In the genomic region with DNA sequence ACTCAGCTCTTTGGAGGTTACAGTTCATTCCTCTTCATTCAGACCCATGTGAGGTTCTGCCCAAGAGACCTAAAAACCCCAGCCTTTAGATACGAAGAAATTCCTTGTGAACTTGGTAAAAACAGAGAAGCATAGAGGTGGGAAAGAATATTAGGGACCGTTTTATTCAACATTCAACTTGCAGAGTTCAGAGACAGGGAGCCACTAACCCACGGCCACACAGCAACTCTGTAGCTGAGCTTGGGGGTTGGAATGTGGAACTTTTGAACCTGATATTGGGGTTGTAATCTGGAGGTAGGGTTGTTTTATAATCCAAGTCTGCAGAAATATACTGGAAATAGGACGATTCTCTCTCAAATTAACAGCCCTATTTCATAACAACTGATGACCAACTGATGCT, we compare ENCODE assay signal across 2 cellular contexts.
TF ChIP-seq lines count a peak whose summit lies in the region.

No MANE protein-coding gene starts in this region.

TF ChIP-seq in WTC11, 78 proteins besides CTCF, POLR2A, EP300 and RAD21 (continues in another document):
- no peak for TF ChIP-seq GTF2I (CRISPR knock-in tag; conservative IDR thresholded peaks at IDR 0.05)
- TF ChIP-seq, protein P1, sequence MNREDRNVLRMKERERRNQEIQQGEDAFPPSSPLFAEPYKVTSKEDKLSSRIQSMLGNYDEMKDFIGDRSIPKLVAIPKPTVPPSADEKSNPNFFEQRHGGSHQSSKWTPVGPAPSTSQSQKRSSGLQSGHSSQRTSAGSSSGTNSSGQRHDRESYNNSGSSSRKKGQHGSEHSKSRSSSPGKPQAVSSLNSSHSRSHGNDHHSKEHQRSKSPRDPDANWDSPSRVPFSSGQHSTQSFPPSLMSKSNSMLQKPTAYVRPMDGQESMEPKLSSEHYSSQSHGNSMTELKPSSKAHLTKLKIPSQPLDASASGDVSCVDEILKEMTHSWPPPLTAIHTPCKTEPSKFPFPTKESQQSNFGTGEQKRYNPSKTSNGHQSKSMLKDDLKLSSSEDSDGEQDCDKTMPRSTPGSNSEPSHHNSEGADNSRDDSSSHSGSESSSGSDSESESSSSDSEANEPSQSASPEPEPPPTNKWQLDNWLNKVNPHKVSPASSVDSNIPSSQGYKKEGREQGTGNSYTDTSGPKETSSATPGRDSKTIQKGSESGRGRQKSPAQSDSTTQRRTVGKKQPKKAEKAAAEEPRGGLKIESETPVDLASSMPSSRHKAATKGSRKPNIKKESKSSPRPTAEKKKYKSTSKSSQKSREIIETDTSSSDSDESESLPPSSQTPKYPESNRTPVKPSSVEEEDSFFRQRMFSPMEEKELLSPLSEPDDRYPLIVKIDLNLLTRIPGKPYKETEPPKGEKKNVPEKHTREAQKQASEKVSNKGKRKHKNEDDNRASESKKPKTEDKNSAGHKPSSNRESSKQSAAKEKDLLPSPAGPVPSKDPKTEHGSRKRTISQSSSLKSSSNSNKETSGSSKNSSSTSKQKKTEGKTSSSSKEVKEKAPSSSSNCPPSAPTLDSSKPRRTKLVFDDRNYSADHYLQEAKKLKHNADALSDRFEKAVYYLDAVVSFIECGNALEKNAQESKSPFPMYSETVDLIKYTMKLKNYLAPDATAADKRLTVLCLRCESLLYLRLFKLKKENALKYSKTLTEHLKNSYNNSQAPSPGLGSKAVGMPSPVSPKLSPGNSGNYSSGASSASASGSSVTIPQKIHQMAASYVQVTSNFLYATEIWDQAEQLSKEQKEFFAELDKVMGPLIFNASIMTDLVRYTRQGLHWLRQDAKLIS (CRISPR knock-in tag; IDR thresholded peaks at IDR 0.05; ENCODE audit: borderline replicate concordance), result no peak
- TF ChIP-seq NR2C2 (CRISPR knock-in tag; IDR thresholded peaks at IDR 0.05), result no peak
- TF ChIP-seq, protein P2, sequence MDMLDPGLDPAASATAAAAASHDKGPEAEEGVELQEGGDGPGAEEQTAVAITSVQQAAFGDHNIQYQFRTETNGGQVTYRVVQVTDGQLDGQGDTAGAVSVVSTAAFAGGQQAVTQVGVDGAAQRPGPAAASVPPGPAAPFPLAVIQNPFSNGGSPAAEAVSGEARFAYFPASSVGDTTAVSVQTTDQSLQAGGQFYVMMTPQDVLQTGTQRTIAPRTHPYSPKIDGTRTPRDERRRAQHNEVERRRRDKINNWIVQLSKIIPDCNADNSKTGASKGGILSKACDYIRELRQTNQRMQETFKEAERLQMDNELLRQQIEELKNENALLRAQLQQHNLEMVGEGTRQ (CRISPR knock-in tag; IDR thresholded peaks at IDR 0.05), result no peak
- TF ChIP-seq, protein P3, sequence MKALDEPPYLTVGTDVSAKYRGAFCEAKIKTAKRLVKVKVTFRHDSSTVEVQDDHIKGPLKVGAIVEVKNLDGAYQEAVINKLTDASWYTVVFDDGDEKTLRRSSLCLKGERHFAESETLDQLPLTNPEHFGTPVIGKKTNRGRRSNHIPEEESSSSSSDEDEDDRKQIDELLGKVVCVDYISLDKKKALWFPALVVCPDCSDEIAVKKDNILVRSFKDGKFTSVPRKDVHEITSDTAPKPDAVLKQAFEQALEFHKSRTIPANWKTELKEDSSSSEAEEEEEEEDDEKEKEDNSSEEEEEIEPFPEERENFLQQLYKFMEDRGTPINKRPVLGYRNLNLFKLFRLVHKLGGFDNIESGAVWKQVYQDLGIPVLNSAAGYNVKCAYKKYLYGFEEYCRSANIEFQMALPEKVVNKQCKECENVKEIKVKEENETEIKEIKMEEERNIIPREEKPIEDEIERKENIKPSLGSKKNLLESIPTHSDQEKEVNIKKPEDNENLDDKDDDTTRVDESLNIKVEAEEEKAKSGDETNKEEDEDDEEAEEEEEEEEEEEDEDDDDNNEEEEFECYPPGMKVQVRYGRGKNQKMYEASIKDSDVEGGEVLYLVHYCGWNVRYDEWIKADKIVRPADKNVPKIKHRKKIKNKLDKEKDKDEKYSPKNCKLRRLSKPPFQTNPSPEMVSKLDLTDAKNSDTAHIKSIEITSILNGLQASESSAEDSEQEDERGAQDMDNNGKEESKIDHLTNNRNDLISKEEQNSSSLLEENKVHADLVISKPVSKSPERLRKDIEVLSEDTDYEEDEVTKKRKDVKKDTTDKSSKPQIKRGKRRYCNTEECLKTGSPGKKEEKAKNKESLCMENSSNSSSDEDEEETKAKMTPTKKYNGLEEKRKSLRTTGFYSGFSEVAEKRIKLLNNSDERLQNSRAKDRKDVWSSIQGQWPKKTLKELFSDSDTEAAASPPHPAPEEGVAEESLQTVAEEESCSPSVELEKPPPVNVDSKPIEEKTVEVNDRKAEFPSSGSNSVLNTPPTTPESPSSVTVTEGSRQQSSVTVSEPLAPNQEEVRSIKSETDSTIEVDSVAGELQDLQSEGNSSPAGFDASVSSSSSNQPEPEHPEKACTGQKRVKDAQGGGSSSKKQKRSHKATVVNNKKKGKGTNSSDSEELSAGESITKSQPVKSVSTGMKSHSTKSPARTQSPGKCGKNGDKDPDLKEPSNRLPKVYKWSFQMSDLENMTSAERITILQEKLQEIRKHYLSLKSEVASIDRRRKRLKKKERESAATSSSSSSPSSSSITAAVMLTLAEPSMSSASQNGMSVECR (CRISPR knock-in tag; IDR thresholded peaks at IDR 0.05; ENCODE audit: borderline replicate concordance), result no peak
- TF ChIP-seq, protein P4, sequence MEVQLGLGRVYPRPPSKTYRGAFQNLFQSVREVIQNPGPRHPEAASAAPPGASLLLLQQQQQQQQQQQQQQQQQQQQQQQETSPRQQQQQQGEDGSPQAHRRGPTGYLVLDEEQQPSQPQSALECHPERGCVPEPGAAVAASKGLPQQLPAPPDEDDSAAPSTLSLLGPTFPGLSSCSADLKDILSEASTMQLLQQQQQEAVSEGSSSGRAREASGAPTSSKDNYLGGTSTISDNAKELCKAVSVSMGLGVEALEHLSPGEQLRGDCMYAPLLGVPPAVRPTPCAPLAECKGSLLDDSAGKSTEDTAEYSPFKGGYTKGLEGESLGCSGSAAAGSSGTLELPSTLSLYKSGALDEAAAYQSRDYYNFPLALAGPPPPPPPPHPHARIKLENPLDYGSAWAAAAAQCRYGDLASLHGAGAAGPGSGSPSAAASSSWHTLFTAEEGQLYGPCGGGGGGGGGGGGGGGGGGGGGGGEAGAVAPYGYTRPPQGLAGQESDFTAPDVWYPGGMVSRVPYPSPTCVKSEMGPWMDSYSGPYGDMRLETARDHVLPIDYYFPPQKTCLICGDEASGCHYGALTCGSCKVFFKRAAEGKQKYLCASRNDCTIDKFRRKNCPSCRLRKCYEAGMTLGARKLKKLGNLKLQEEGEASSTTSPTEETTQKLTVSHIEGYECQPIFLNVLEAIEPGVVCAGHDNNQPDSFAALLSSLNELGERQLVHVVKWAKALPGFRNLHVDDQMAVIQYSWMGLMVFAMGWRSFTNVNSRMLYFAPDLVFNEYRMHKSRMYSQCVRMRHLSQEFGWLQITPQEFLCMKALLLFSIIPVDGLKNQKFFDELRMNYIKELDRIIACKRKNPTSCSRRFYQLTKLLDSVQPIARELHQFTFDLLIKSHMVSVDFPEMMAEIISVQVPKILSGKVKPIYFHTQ (CRISPR knock-in tag; IDR thresholded peaks at IDR 0.05), result no peak
- no peak for TF ChIP-seq TEAD4 (CRISPR knock-in tag; IDR thresholded peaks at IDR 0.05)

TF ChIP-seq in H1, 55 proteins besides CTCF, POLR2A, EP300 and RAD21:
- no peak for TF ChIP-seq TBP (IDR thresholded peaks at IDR 0.05; ENCODE audit: low read depth, low read length)
- TF ChIP-seq FOSL1 (IDR thresholded peaks at IDR 0.05; ENCODE audit: insufficient read depth, low read depth, low read length), result no peak
- no peak for TF ChIP-seq GABPA (IDR thresholded peaks at IDR 0.05; ENCODE audit: borderline replicate concordance, insufficient read depth, low read length)
- TF ChIP-seq ASH2L (IDR thresholded peaks at IDR 0.05; ENCODE audit: low read length), result no peak
- TF ChIP-seq, protein P5, sequence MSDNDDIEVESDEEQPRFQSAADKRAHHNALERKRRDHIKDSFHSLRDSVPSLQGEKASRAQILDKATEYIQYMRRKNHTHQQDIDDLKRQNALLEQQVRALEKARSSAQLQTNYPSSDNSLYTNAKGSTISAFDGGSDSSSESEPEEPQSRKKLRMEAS (IDR thresholded peaks at IDR 0.05), result no peak
- TF ChIP-seq NRF1 (IDR thresholded peaks at IDR 0.05; ENCODE audit: low read depth, low read length), result no peak
- no peak for TF ChIP-seq POU5F1 (IDR thresholded peaks at IDR 0.05; ENCODE audit: low read depth, low read length)
- TF ChIP-seq EGR1 (IDR thresholded peaks at IDR 0.05; ENCODE audit: borderline replicate concordance, low read depth, low read length), result no peak
- TF ChIP-seq SP2 (IDR thresholded peaks at IDR 0.05; ENCODE audit: low read length), result no peak
- TF ChIP-seq, protein P6, sequence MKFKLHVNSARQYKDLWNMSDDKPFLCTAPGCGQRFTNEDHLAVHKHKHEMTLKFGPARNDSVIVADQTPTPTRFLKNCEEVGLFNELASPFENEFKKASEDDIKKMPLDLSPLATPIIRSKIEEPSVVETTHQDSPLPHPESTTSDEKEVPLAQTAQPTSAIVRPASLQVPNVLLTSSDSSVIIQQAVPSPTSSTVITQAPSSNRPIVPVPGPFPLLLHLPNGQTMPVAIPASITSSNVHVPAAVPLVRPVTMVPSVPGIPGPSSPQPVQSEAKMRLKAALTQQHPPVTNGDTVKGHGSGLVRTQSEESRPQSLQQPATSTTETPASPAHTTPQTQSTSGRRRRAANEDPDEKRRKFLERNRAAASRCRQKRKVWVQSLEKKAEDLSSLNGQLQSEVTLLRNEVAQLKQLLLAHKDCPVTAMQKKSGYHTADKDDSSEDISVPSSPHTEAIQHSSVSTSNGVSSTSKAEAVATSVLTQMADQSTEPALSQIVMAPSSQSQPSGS (IDR thresholded peaks at IDR 0.05; ENCODE audit: low read length), result no peak
- TF ChIP-seq RXRA (IDR thresholded peaks at IDR 0.05; ENCODE audit: insufficient read depth, low read depth, low read length), result no peak
- no peak for TF ChIP-seq RBBP5 (IDR thresholded peaks at IDR 0.05; ENCODE audit: borderline replicate concordance, low read depth, low read length)
- TF ChIP-seq, protein P2 (IDR thresholded peaks at IDR 0.05; ENCODE audit: low read length), result no peak
- no peak for TF ChIP-seq PHF8 (conservative IDR thresholded peaks at IDR 0.05; ENCODE audit: low read depth, low read length)
- TF ChIP-seq GTF2F1 (IDR thresholded peaks at IDR 0.05; ENCODE audit: borderline replicate concordance, low read depth, low read length), result no peak
- no peak for TF ChIP-seq TEAD4 (IDR thresholded peaks at IDR 0.05; ENCODE audit: low read depth, low read length)
- TF ChIP-seq POLR2AphosphoS5 (IDR thresholded peaks at IDR 0.05; ENCODE audit: low read depth, low read length), result no peak
- no peak for TF ChIP-seq SIX5 (IDR thresholded peaks at IDR 0.05; ENCODE audit: low read depth, low read length)
- no peak for TF ChIP-seq CBX5 (IDR thresholded peaks at IDR 0.05; ENCODE audit: low read depth, low read length)
- TF ChIP-seq SP1 (IDR thresholded peaks at IDR 0.05; ENCODE audit: low read depth, low read length), result no peak
